11 cellular contexts compared by ENCODE assay signal in genomic region chrX:19883878-19884277, GRCh38. TPM values are rescaled to one million over a fixed set of nuclear protein-coding genes. Genes with fewer than 3 reads are reported as not detected.
A peak's percentile ranks its signal among the peaks of the same experiment; 100 is the strongest.
DNase-seq lines count a peak whose midpoint lies in the region; ATAC-seq and TF ChIP-seq lines count a peak whose summit lies in the region.
"Had no signal": no experiment of that assay in that cellular context is flagged by ENCODE, and none has a peak within 500 bp of the region (broad histone marks: within the 10 kb centered on the region; RNA-seq: fewer than 3 reads in every experiment).

No MANE protein-coding gene starts in this region.

- CTCF ChIA-PET in mammary epithelial cell (lab: Charles Lee; ENCODE audit: low non-redundant PET) = no interaction called here
- CTCF ChIA-PET in A673 (lab: Charles Lee) = no interaction called here

- H4K20me1 ChIP-seq in DOHH2 (ENCODE audit: control insufficient read depth, insufficient read depth, low read depth, low read length) = no peaks in the 10 kb centered on the region
- no peaks in the 10 kb centered on the region for H4K20me1 ChIP-seq in mammary epithelial cell (ENCODE audit: insufficient read depth, low read length)

- peaks cover 84% of the 10 kb centered on the region for H3K79me2 ChIP-seq in DOHH2 (ENCODE audit: control insufficient read depth, low read length)
- peaks cover 13% of the 10 kb centered on the region for H3K79me2 ChIP-seq in mammary epithelial cell (ENCODE audit: insufficient read depth, low read length)

- dilution Hi-C loops in mammary epithelial cell (cut with HindIII; ENCODE audit: low sequenced_read_pairs) = no loop called here

- BruUV-seq in mammary epithelial cell (replicated peaks; lab: Mats Ljungman, UMichigan) = no TSS peak
- BruUV-seq in A673 (replicated peaks; lab: Mats Ljungman, UMichigan) = no TSS peak

- H3K4me2 ChIP-seq in DOHH2 (ENCODE audit: low read length) = peak overlapping the region; percentile 74
- H3K4me2 ChIP-seq in mammary epithelial cell (ENCODE audit: insufficient read depth, low read depth, low read length) = no peak overlapping the region

- no peak overlapping the region for H2AFZ ChIP-seq in mammary epithelial cell (ENCODE audit: low read depth, low read length)

- in situ Hi-C loops in mammary epithelial cell (cut with MboI; ENCODE audit: low sequenced_read_pairs in 2 of 2) = loop anchor here (10.0 to 25.0 kb wide), 2 partner anchors 149 to 297 kb away; no protein-coding TSS in a partner anchor

- H3K27ac ChIP-seq in DOHH2 (ENCODE audit: low read depth, low read length) (0 out of 2 replicates have a peak overlapping the region, but pooled peaks have one; percentile 6), mammary epithelial cell (ENCODE audit: insufficient read depth, low read depth, low read length) (no peak overlapping the region), A673 (ENCODE audit: low read depth, low read length, poor library complexity, severe bottlenecking) (no peak overlapping the region)
- H3K27ac ChIP-seq: brain microvascular endothelial cell had no signal

- H3K4me3 ChIP-seq in DOHH2 (ENCODE audit: low read length) (peak overlapping the region; percentile 82), mammary epithelial cell (replicated peaks in 1 of 3; ENCODE audit: insufficient read depth in 1 of 3, low read depth in 2 of 3, low read length in 3 of 3) (no peak overlapping the region), A673 (ENCODE audit: low read depth, low read length, poor library complexity, severe bottlenecking) (no peak overlapping the region)
- H3K4me3 ChIP-seq: K562 had no signal

- ATAC-seq in GM19438 (IDR thresholded peaks at IDR 0.05; ENCODE audit: low read depth, unreplicated experiment) (peak; percentile 37), HG03460 (IDR thresholded peaks at IDR 0.05; ENCODE audit: unreplicated experiment) (peak; percentile 52), HG02870 (IDR thresholded peaks at IDR 0.05; ENCODE audit: unreplicated experiment) (no peak)
- ATAC-seq: K562 had no signal

- peak; percentile 77 for DNase-seq in mammary epithelial cell
- DNase-seq in middle frontal gyrus (ENCODE audit: extremely low spot score, low spot score) = no peak
- DNase-seq in A673 (ENCODE audit: low spot score) = no peak
- DNase-seq in activated CD8-positive, alpha-beta memory T cell treated with anti-CD3 and anti-CD28 coated beads for 24 hours = no peak
- DNase-seq: brain microvascular endothelial cell, retina had no signal

- intact Hi-C loops in mammary epithelial cell (cut with micrococcal nuclease) = no loop called here
- intact Hi-C loops in A673 (cut with micrococcal nuclease; ENCODE audit: unreplicated experiment) = no loop called here

- peaks cover 5% of the 10 kb centered on the region for H3F3A ChIP-seq in DOHH2 (ENCODE audit: control insufficient read depth, insufficient read depth)

- no peak overlapping the region for H3K9ac ChIP-seq in mammary epithelial cell (ENCODE audit: insufficient read depth, low read length)

- TF ChIP-seq CTCF in DOHH2 (IDR thresholded peaks at IDR 0.05; ENCODE audit: low read depth, low read length, poor library complexity, severe bottlenecking) (no peak), mammary epithelial cell (conservative IDR thresholded peaks at IDR 0.05 in 1 of 2, IDR thresholded peaks at IDR 0.05 in 1 of 2; ENCODE audit: extremely low read depth in 1 of 2, insufficient read depth in 1 of 2, low read depth in 1 of 2, low read length in 2 of 2) (no peak), A673 (conservative IDR thresholded peaks at IDR 0.05; ENCODE audit: low read depth, low read length) (no peak)

- no peaks in the 10 kb centered on the region for H3K27me3 ChIP-seq in DOHH2 (ENCODE audit: control insufficient read depth, low read length)
- no peaks in the 10 kb centered on the region for H3K27me3 ChIP-seq in mammary epithelial cell (ENCODE audit: insufficient read depth, low read length)
- H3K27me3 ChIP-seq in A673 (replicated peaks; ENCODE audit: insufficient read depth, low read depth, low read length, poor library complexity) = peaks cover 3% of the 10 kb centered on the region
- H3K27me3 ChIP-seq: brain microvascular endothelial cell had no signal

- peaks cover 81% of the 10 kb centered on the region for H3K4me1 ChIP-seq in DOHH2 (ENCODE audit: control insufficient read depth, low read length)
- H3K4me1 ChIP-seq in mammary epithelial cell (ENCODE audit: insufficient read depth, low read length) = peaks cover 8% of the 10 kb centered on the region
- H3K4me1 ChIP-seq in A673 (ENCODE audit: insufficient read depth, low read length, poor library complexity, severe bottlenecking) = no peaks in the 10 kb centered on the region

- POLR2A ChIA-PET in A673 (lab: Charles Lee; ENCODE audit: low non-redundant PET) = no interaction called here

- H3K36me3 ChIP-seq in DOHH2 (ENCODE audit: control insufficient read depth, low read length) (peaks cover 7% of the 10 kb centered on the region), mammary epithelial cell (ENCODE audit: insufficient read depth, low read length) (no peaks in the 10 kb centered on the region), A673 (ENCODE audit: insufficient read depth, low read length, poor library complexity, severe bottlenecking) (no peaks in the 10 kb centered on the region)
- H3K36me3 ChIP-seq: brain microvascular endothelial cell had no signal

- WGBS in mammary epithelial cell (ENCODE audit: low coverage, missing lambda C conversion rate) = 68% methylated on average over 5 of the region's 6 CpGs

- H3K9me3 ChIP-seq in DOHH2 (ENCODE audit: control insufficient read depth, insufficient read depth, low read length) (no peaks in the 10 kb centered on the region), mammary epithelial cell (replicated peaks; ENCODE audit: insufficient read depth, low read length) (no peaks in the 10 kb centered on the region), A673 (ENCODE audit: low read depth, low read length, poor library complexity, severe bottlenecking) (no peaks in the 10 kb centered on the region)

- H3K9me2 ChIP-seq in DOHH2 (replicated peaks; ENCODE audit: control insufficient read depth, low read length) = no peaks in the 10 kb centered on the region

RNA-seq across cellular contexts. Expression of gene SH3KBP1, which starts 3.5 kb away (rescaled TPM):
- 10 to 100 TPM; 16.2 to 56.3 TPM for total RNA-seq in mammary epithelial cell
- polyA plus RNA-seq in mammary epithelial cell = 39.8 TPM
- 21.9 TPM for polyA minus RNA-seq in mammary epithelial cell
- total RNA-seq in A673 (2021) = 10.1 and 10.2 TPM in 2 replicates
